In genomic region chr6:141483561-141484061, GRCh38 we compare ENCODE assay signal across 8 cellular contexts.
A peak's percentile ranks its signal among the peaks of the same experiment; 100 is the strongest.
DNase-seq lines count a peak whose midpoint lies in the region; ATAC-seq, FAIRE-seq and TF ChIP-seq lines count a peak whose summit lies in the region.

No MANE protein-coding gene starts in this region.

- peaks cover 50% of the 10 kb centered on the region for H3K36me3 Mint-ChIP-seq in HFFc6 (ENCODE audit: low read depth)
- H3K36me3 Mint-ChIP-seq in naive thymus-derived CD4-positive, alpha-beta T cell: peaks cover 0 to 14% (median 0%) of the 10 kb centered on the region in 5 donors

- peak overlapping the region; percentile 83 for H3K4me3 Mint-ChIP-seq in HFFc6
- H3K4me3 Mint-ChIP-seq in naive thymus-derived CD4-positive, alpha-beta T cell: peak overlapping the region; percentile 74 to 93 (median 84)

- peak; percentile 93 for FAIRE-seq in GM12891 (lab: Jason Lieb, UNC)

- POLR2A ChIA-PET in naive thymus-derived CD4-positive, alpha-beta T cell (lab: Charles Lee): interaction anchor here (0.6 to 1.1 kb wide), 4 partner anchors 9 to 569 kb away, joined by 3 to 4 read pairs (median 3); no protein-coding TSS in a partner anchor

- no peak for TF ChIP-seq POLR2A in GM12891 (IDR thresholded peaks at IDR 0.05; ENCODE audit: low read depth, low read length)

- intact Hi-C loops in naive thymus-derived CD4-positive, alpha-beta T cell (cut with micrococcal nuclease): loop anchor here (1.0 to 10.0 kb wide), 12 partner anchors 12 to 1461 kb away; partner anchors contain the start of genes NMBR (in 2 of the 2), VTA1 (in 2 of the 2) and HIVEP2 (in 1 of the 2)

- H3K9me3 ChIP-seq in naive thymus-derived CD4-positive, alpha-beta T cell (ENCODE audit: control insufficient read depth in 2 of 3, low read length in 3 of 3): no peaks in the 10 kb centered on the region
- no peaks in the 10 kb centered on the region for H3K9me3 ChIP-seq in subcutaneous abdominal adipose tissue (ENCODE audit: control insufficient read depth in 5 of 5, low read length in 5 of 5)

- H3K4me1 ChIP-seq in naive thymus-derived CD4-positive, alpha-beta T cell (ENCODE audit: control insufficient read depth in 2 of 2, insufficient read depth in 2 of 2, low read length in 2 of 2): peaks cover 11 to 24% of the 10 kb centered on the region in 2 donors
- H3K4me1 ChIP-seq in subcutaneous abdominal adipose tissue (ENCODE audit: control insufficient read depth in 5 of 5, insufficient read depth in 5 of 5, low read length in 5 of 5): peaks cover 0 to 18% (median 14%) of the 10 kb centered on the region in 5 donors

- H3K27ac ChIP-seq in coronary artery (peak overlapping the region; percentile 46 to 48), subcutaneous abdominal adipose tissue (ENCODE audit: low read depth, low read length) (peak overlapping the region; percentile 59)
- H3K27ac ChIP-seq in naive thymus-derived CD4-positive, alpha-beta T cell (ENCODE audit: low read depth, low read length): peak overlapping the region; percentile 68

- H3K27me3 Mint-ChIP-seq in HFFc6 (ENCODE audit: insufficient read depth): no peaks in the 10 kb centered on the region
- no peaks in the 10 kb centered on the region for H3K27me3 Mint-ChIP-seq in naive thymus-derived CD4-positive, alpha-beta T cell

- TF ChIP-seq CTCF in HFFc6 (IDR thresholded peaks at IDR 0.05) (no peak), coronary artery (IDR thresholded peaks at IDR 0.05) (no peak)

- H3K4me3 ChIP-seq in coronary artery (peak overlapping the region; percentile 37), subcutaneous abdominal adipose tissue (ENCODE audit: low read depth in 1 of 5, low read length in 5 of 5) (peak overlapping the region; percentile 3 to 62 (median 43))
- H3K4me3 ChIP-seq in naive thymus-derived CD4-positive, alpha-beta T cell (ENCODE audit: low read length): peak overlapping the region; percentile 47

- H3K9ac ChIP-seq in subcutaneous abdominal adipose tissue (ENCODE audit: low read length in 5 of 5): peak overlapping the region in 2 of 5 donors; percentile 0 to 31

- H3K27ac Mint-ChIP-seq in HFFc6: peak overlapping the region; percentile 93
- H3K27ac Mint-ChIP-seq in naive thymus-derived CD4-positive, alpha-beta T cell: peak overlapping the region; percentile 81 to 97 (median 92)

- H3K4me1 Mint-ChIP-seq in HFFc6 (ENCODE audit: low read depth): peaks cover 50% of the 10 kb centered on the region
- H3K4me1 Mint-ChIP-seq in naive thymus-derived CD4-positive, alpha-beta T cell: peaks cover 11 to 56% (median 41%) of the 10 kb centered on the region in 7 donors

- peaks cover 23% of the 10 kb centered on the region for H3K9me3 Mint-ChIP-seq in HFFc6
- H3K9me3 Mint-ChIP-seq in naive thymus-derived CD4-positive, alpha-beta T cell: peaks cover 0 to 4% (median 0%) of the 10 kb centered on the region in 11 donors

- peak; percentile 98 for ATAC-seq in naive thymus-derived CD4-positive, alpha-beta T cell

- no peaks in the 10 kb centered on the region for H3K27me3 ChIP-seq in naive thymus-derived CD4-positive, alpha-beta T cell (ENCODE audit: control insufficient read depth in 2 of 2, insufficient read depth in 2 of 2, low read length in 2 of 2)
- H3K27me3 ChIP-seq in subcutaneous abdominal adipose tissue (ENCODE audit: control insufficient read depth in 5 of 5, insufficient read depth in 4 of 5, low read length in 5 of 5): no peaks in the 10 kb centered on the region

- DNase-seq in GM12891 (ENCODE audit: insufficient read length, low spot score): peak; percentile 16
- DNase-seq in HFFc6: peak; percentile 96
- peak; percentile 92 for DNase-seq in NAMALWA (ENCODE audit: low spot score)
- DNase-seq in UCSD-AML1 (lab: John Stamatoyannopoulos, UW; ENCODE audit: unreplicated experiment): peak; percentile 20
- no peak for DNase-seq in coronary artery (ENCODE audit: low spot score)
- DNase-seq in naive thymus-derived CD4-positive, alpha-beta T cell: peak in 8 of 9 donors; percentile 32 to 85 (median 82)
- DNase-seq in cerebellar nuclear complex (lab: John Stamatoyannopoulos, UW): no peak

- CTCF ChIA-PET in naive thymus-derived CD4-positive, alpha-beta T cell (lab: Charles Lee): interaction anchor here (0.6 to 1.6 kb wide), 2 partner anchors 11 to 31 kb away, joined by 3 read pairs; no protein-coding TSS in a partner anchor

- H3K36me3 ChIP-seq in naive thymus-derived CD4-positive, alpha-beta T cell (ENCODE audit: control insufficient read depth in 2 of 3, insufficient read depth in 3 of 3, low read length in 3 of 3): no peaks in the 10 kb centered on the region
- no peaks in the 10 kb centered on the region for H3K36me3 ChIP-seq in subcutaneous abdominal adipose tissue (ENCODE audit: control insufficient read depth in 5 of 5, insufficient read depth in 5 of 5, low read length in 5 of 5)

TF ChIP-seq in GM12891, 5 proteins besides CTCF, POLR2A, EP300 and RAD21:
- TF ChIP-seq POU2F2 (IDR thresholded peaks at IDR 0.05; ENCODE audit: low read depth, low read length): peak; percentile 63
- no peak for TF ChIP-seq POLR2AphosphoS5 (IDR thresholded peaks at IDR 0.05; ENCODE audit: low read depth, low read length)

Comparison
In these comparisons a context has a peak if more than half of its experiments do, and no peak if none do; other contexts are left out.
1. DNase-seq: peak in GM12891 (single experiment), HFFc6 (single experiment), NAMALWA (single experiment), UCSD-AML1 (single experiment) and naive thymus-derived CD4-positive, alpha-beta T cell (8 of 9); none in coronary artery (single experiment) and cerebellar nuclear complex (0 of 2).
2. Peak in every context shown above with its lines, with median percentiles within 50 percentile points of each other: H3K27ac ChIP-seq and H3K4me3 ChIP-seq.